3 cellular contexts compared by ENCODE assay signal in genomic region chr10:129702605-129703004, GRCh38.
"Had no signal": no experiment of that assay in that cellular context is flagged by ENCODE, and none has a peak within 500 bp of the region (broad histone marks: within the 10 kb centered on the region; RNA-seq: fewer than 3 reads in every experiment).

No MANE protein-coding gene starts in this region.

- DNase-seq: GDM1, GF-D8 had no signal

- H3K4me3 ChIP-seq: GM12878 had no signal

- ATAC-seq: GM12878 had no signal
